In genomic region chr4:7052313-7052712, GRCh38 we compare ENCODE assay signal across 20 cellular contexts. TPM values are rescaled to one million over a fixed set of nuclear protein-coding genes. Genes with fewer than 3 reads are reported as not detected.
DNase-seq lines count a peak whose midpoint lies in the region; ATAC-seq and TF ChIP-seq lines count a peak whose summit lies in the region.
"Had no signal": no experiment of that assay in that cellular context is flagged by ENCODE, and none has a peak within 500 bp of the region (broad histone marks: within the 10 kb centered on the region; RNA-seq: fewer than 3 reads in every experiment).

No MANE protein-coding gene starts in this region.

- H3K9me3 ChIP-seq in muscle layer of colon (ENCODE audit: low read length) (no peaks in the 10 kb centered on the region), stomach (no peaks in the 10 kb centered on the region)
- H3K9me3 ChIP-seq: body of pancreas, left lung, SJCRH30 had no signal

- intact Hi-C loops in stomach (cut with DNase I; ENCODE audit: low total_unique reads): no loop called here

- ATAC-seq in GM18505 (IDR thresholded peaks at IDR 0.05; ENCODE audit: unreplicated experiment): no peak
- ATAC-seq: body of pancreas had no signal

- TF ChIP-seq EP300 in stomach (IDR thresholded peaks at IDR 0.05): no peak

- 83 to 90% (median 87%) methylated on average over 13 to 14 of the region's 14 CpGs for WGBS in stomach, 5 donors

- TF ChIP-seq POLR2A in stomach (IDR thresholded peaks at IDR 0.05) (no peak), GM18505 (IDR thresholded peaks at IDR 0.05; ENCODE audit: borderline replicate concordance, extremely low read depth, insufficient read depth, insufficient read length) (no peak)

- no peak for DNase-seq in activated naive CD4-positive, alpha-beta T cell treated with anti-CD3 and anti-CD28 coated beads, Interleukin-2, amount 50 U/mL, for 16 hours
- no peak for DNase-seq in activated CD4-positive, alpha-beta memory T cell treated with anti-CD3 and anti-CD28 coated beads, Interleukin-2, amount 10 ng/mL, durations not matched to agents 7 days and 5 days
- no peak for DNase-seq in stomach
- DNase-seq in activated CD4-positive, alpha-beta T cell treated with anti-CD3 and anti-CD28 coated beads for 1 hour: no peak
- no peak for DNase-seq in NCI-H2029 (lab: John Stamatoyannopoulos, UW)
- DNase-seq: activated CD4-positive, alpha-beta T cell treated with anti-CD3 and anti-CD28 coated beads, Interleukin-2, amount 50 U/mL, for 4 hours; activated T-cell treated with anti-CD3 and anti-CD28 coated beads, Interleukin-2, amount 50 U/mL, for 1 hour; effector CD8-positive, alpha-beta T cell; foreskin keratinocyte; HCEC 1CT; immature natural killer cell; NCI-H510A; NK-92 treated with Interleukin-12 subunit alpha and Interleukin-12 subunit beta, amount 100 ng/mL, for 24 hours; SJCRH30; stimulated activated CD4-positive, alpha-beta T cell treated with anti-CD3 and anti-CD28 coated beads, Interleukin-4, amount 100 ng/mL, for 24 hours had no signal

- peak overlapping the region; percentile 19 for H3K4me3 Mint-ChIP-seq in activated naive CD4-positive, alpha-beta T cell treated with anti-CD3 and anti-CD28 coated beads, Interleukin-2, amount 50 U/mL, for 24 hours
- H3K4me3 Mint-ChIP-seq in activated CD4-positive, alpha-beta memory T cell treated with anti-CD3 and anti-CD28 coated beads, Interleukin-2, amount 10 ng/mL, durations not matched to agents 7 days and 5 days: no peak overlapping the region

- POLR2A ChIA-PET in activated CD4-positive, alpha-beta memory T cell treated with anti-CD3 and anti-CD28 coated beads, Interleukin-2, amount 10 ng/mL, durations not matched to agents 7 days and 5 days (lab: Charles Lee): interaction anchor here (1.2 to 4.0 kb wide), 3 partner anchors 8 to 16 kb away, joined by 3 to 18 read pairs (median 16); partner anchors contain the start of genes GRPEL1 and TADA2B

- H3K4me1 Mint-ChIP-seq in activated naive CD4-positive, alpha-beta T cell treated with anti-CD3 and anti-CD28 coated beads, Interleukin-2, amount 50 U/mL, for 24 hours: peaks cover 30% of the 10 kb centered on the region
- H3K4me1 Mint-ChIP-seq in activated CD4-positive, alpha-beta memory T cell treated with anti-CD3 and anti-CD28 coated beads, Interleukin-2, amount 10 ng/mL, durations not matched to agents 7 days and 5 days: peaks cover 36% of the 10 kb centered on the region

- H3K27ac Mint-ChIP-seq in activated naive CD4-positive, alpha-beta T cell treated with anti-CD3 and anti-CD28 coated beads, Interleukin-2, amount 50 U/mL, for 24 hours: peak overlapping the region; percentile 12
- peak overlapping the region; percentile 54 for H3K27ac Mint-ChIP-seq in activated CD4-positive, alpha-beta memory T cell treated with anti-CD3 and anti-CD28 coated beads, Interleukin-2, amount 10 ng/mL, durations not matched to agents 7 days and 5 days

- H3K9me3 Mint-ChIP-seq in activated naive CD4-positive, alpha-beta T cell treated with anti-CD3 and anti-CD28 coated beads, Interleukin-2, amount 50 U/mL, for 24 hours: no peaks in the 10 kb centered on the region
- H3K9me3 Mint-ChIP-seq in activated CD4-positive, alpha-beta memory T cell treated with anti-CD3 and anti-CD28 coated beads, Interleukin-2, amount 10 ng/mL, durations not matched to agents 7 days and 5 days: no peaks in the 10 kb centered on the region
- H3K9me3 Mint-ChIP-seq: immature natural killer cell had no signal

- H3K9ac ChIP-seq in muscle layer of colon (ENCODE audit: low read length): peak overlapping the region; percentile 0

- H3K27me3 Mint-ChIP-seq in activated naive CD4-positive, alpha-beta T cell treated with anti-CD3 and anti-CD28 coated beads, Interleukin-2, amount 50 U/mL, for 24 hours: no peaks in the 10 kb centered on the region
- H3K27me3 Mint-ChIP-seq in activated CD4-positive, alpha-beta memory T cell treated with anti-CD3 and anti-CD28 coated beads, Interleukin-2, amount 10 ng/mL, durations not matched to agents 7 days and 5 days: no peaks in the 10 kb centered on the region

- H3K4me3 ChIP-seq in muscle layer of colon (ENCODE audit: low read depth in 1 of 2, low read length in 2 of 2): no peak overlapping the region
- H3K4me3 ChIP-seq in stomach: no peak overlapping the region
- H3K4me3 ChIP-seq: body of pancreas, left lung, SJCRH30 had no signal

- H3K4me1 ChIP-seq in muscle layer of colon (ENCODE audit: insufficient read depth, low read length) (peaks cover 28% of the 10 kb centered on the region), stomach (peaks cover 29 to 66% (median 51%) of the 10 kb centered on the region in 4 donors)
- H3K4me1 ChIP-seq: foreskin keratinocyte, SJCRH30 had no signal

- peaks cover 4% of the 10 kb centered on the region for H3K36me3 Mint-ChIP-seq in activated naive CD4-positive, alpha-beta T cell treated with anti-CD3 and anti-CD28 coated beads, Interleukin-2, amount 50 U/mL, for 24 hours
- H3K36me3 Mint-ChIP-seq in activated CD4-positive, alpha-beta memory T cell treated with anti-CD3 and anti-CD28 coated beads, Interleukin-2, amount 10 ng/mL, durations not matched to agents 7 days and 5 days (ENCODE audit: low read depth): peaks cover 24% of the 10 kb centered on the region

- H3K27me3 ChIP-seq in muscle layer of colon (ENCODE audit: control insufficient read depth in 1 of 2, insufficient read depth in 2 of 2, low read length in 2 of 2) (no peaks in the 10 kb centered on the region), stomach (no peaks in the 10 kb centered on the region)
- H3K27me3 ChIP-seq: body of pancreas, foreskin keratinocyte, left lung, SJCRH30 had no signal

- CTCF ChIA-PET in activated CD4-positive, alpha-beta memory T cell treated with anti-CD3 and anti-CD28 coated beads, Interleukin-2, amount 10 ng/mL, durations not matched to agents 7 days and 5 days (lab: Charles Lee): no interaction called here

- H3K36me3 ChIP-seq in muscle layer of colon (ENCODE audit: insufficient read depth, low read length) (peaks cover 31% of the 10 kb centered on the region), stomach (peaks cover 23 to 56% (median 46%) of the 10 kb centered on the region in 4 donors)

- TF ChIP-seq CTCF in stomach (IDR thresholded peaks at IDR 0.05): no peak

- no peak overlapping the region for H3K27ac ChIP-seq in muscle layer of colon (ENCODE audit: low read depth, low read length)
- peak overlapping the region in 3 of 5 donors; percentile 42 to 60 (median 58) for H3K27ac ChIP-seq in stomach
- H3K27ac ChIP-seq: body of pancreas, foreskin keratinocyte, SJCRH30 had no signal

RNA-seq across cellular contexts. Expression of gene TADA2B, which starts 9.1 kb away (rescaled TPM):
- total RNA-seq in activated CD4-positive, alpha-beta memory T cell treated with anti-CD3 and anti-CD28 coated beads, Interleukin-2, amount 10 ng/mL, durations not matched to agents 7 days and 5 days: 10 to 100 TPM; 26.6 to 27.3 TPM
- 10 to 100 TPM in 4 of 5 donors, 1 to 10 TPM in 1; 1.2 to 73.7 (median 19.3) TPM for total RNA-seq in stomach
- polyA plus RNA-seq in stomach: 10 to 100 TPM in 2 of 3 donors, 1 to 10 TPM in 1; 9.0 to 13.9 (median 12.5) TPM

RNA-seq across cellular contexts. Expression of gene GRPEL1, which starts 15.6 kb away (rescaled TPM):
- 10 to 100 TPM; 39.8 to 40.0 TPM for total RNA-seq in activated CD4-positive, alpha-beta memory T cell treated with anti-CD3 and anti-CD28 coated beads, Interleukin-2, amount 10 ng/mL, durations not matched to agents 7 days and 5 days
- 10 to 100 TPM in 4 of 5 donors, not detected in 1; 11.4 to 53.6 (median 19.6) TPM for total RNA-seq in stomach
- 10 to 100 TPM; 20.5 to 33.6 (median 25.5) TPM for polyA plus RNA-seq in stomach
